16 cellular contexts compared by ENCODE assay signal in genomic region chr10:61825617-61826016, GRCh38.
DNase-seq lines count a peak whose midpoint lies in the region; ATAC-seq and TF ChIP-seq lines count a peak whose summit lies in the region.
"Had no signal": no experiment of that assay in that cellular context is flagged by ENCODE, and none has a peak within 500 bp of the region (broad histone marks: within the 10 kb centered on the region; RNA-seq: fewer than 3 reads in every experiment).

No MANE protein-coding gene starts in this region.

- H2BK120ac ChIP-seq in neuronal stem cell (ENCODE audit: low read depth, low read length): no peak overlapping the region

- H3K9me2 ChIP-seq in OCI-LY7 (ENCODE audit: insufficient read depth, low read length): no peaks in the 10 kb centered on the region

- H2AFZ ChIP-seq in OCI-LY7 (ENCODE audit: low read length) (0 out of 2 replicates have a peak overlapping the region, but pooled peaks have one; percentile 69), neuronal stem cell (ENCODE audit: low read length) (no peak overlapping the region)

- CTCF ChIA-PET in OCI-LY7 (lab: Charles Lee; ENCODE audit: unreplicated experiment): no interaction called here

- H3K9me3 ChIP-seq in OCI-LY7 (ENCODE audit: low read length): no peaks in the 10 kb centered on the region
- no peaks in the 10 kb centered on the region for H3K9me3 ChIP-seq in left lung
- no peaks in the 10 kb centered on the region for H3K9me3 ChIP-seq in neuronal stem cell (replicated peaks in 1 of 2; ENCODE audit: control insufficient read depth in 2 of 2, insufficient read depth in 1 of 2, low read depth in 1 of 2, low read length in 2 of 2)
- H3K9me3 ChIP-seq: BLaER1 treated with 17β-estradiol and CSF1 and Interleukin-3, amounts not matched to agents 10 nM and 100 nM had no signal

- H3K36me3 ChIP-seq in OCI-LY7 (ENCODE audit: insufficient read depth, low read length) (no peaks in the 10 kb centered on the region), left lung (no peaks in the 10 kb centered on the region), brain microvascular endothelial cell (replicated peaks) (no peaks in the 10 kb centered on the region), neuronal stem cell (replicated peaks in 1 of 2; ENCODE audit: control insufficient read depth in 2 of 2, insufficient read depth in 2 of 2, low read length in 2 of 2) (no peaks in the 10 kb centered on the region)
- H3K36me3 ChIP-seq: BLaER1 treated with 17β-estradiol and CSF1 and Interleukin-3, amounts not matched to agents 10 nM and 100 nM had no signal

- no peak overlapping the region for H4K8ac ChIP-seq in neuronal stem cell (ENCODE audit: low read depth, low read length)

- no peak overlapping the region for H2BK5ac ChIP-seq in neuronal stem cell (ENCODE audit: low read length)

- no peaks in the 10 kb centered on the region for H3K27me3 ChIP-seq in left lung
- no peaks in the 10 kb centered on the region for H3K27me3 ChIP-seq in brain microvascular endothelial cell (replicated peaks)
- H3K27me3 ChIP-seq in neuronal stem cell (ENCODE audit: control insufficient read depth in 3 of 3, insufficient read depth in 3 of 3, low read depth in 1 of 3, low read length in 3 of 3): no peaks in the 10 kb centered on the region
- H3K27me3 ChIP-seq: BLaER1 treated with 17β-estradiol and CSF1 and Interleukin-3, amounts not matched to agents 10 nM and 100 nM had no signal

- no peak overlapping the region for H2AK5ac ChIP-seq in neuronal stem cell (ENCODE audit: low read depth, low read length)

- DNase-seq in DMS53 (lab: John Stamatoyannopoulos, UW): peak; percentile 74
- DNase-seq in OCI-LY7 (ENCODE audit: low spot score): no peak
- DNase-seq in left lung: no peak
- no peak for DNase-seq in omental fat pad (ENCODE audit: low spot score)
- DNase-seq in brain microvascular endothelial cell: no peak
- DNase-seq in neuronal stem cell (ENCODE audit: low spot score): no peak
- DNase-seq in HuH-7.5 (ENCODE audit: low spot score): no peak
- DNase-seq: 8988T; ACHN; Calu3; CD4-positive, alpha-beta T cell; DND-41; GDM1; HCEC 1CT had no signal

- H3K4me3 ChIP-seq in OCI-LY7 (ENCODE audit: low read depth, low read length, poor library complexity, severe bottlenecking): no peak overlapping the region
- no peak overlapping the region for H3K4me3 ChIP-seq in left lung
- no peak overlapping the region for H3K4me3 ChIP-seq in brain microvascular endothelial cell (ENCODE audit: low read depth, low read length)
- H3K4me3 ChIP-seq in neuronal stem cell (ENCODE audit: low read length in 2 of 2): no peak overlapping the region
- H3K4me3 ChIP-seq: BLaER1 treated with 17β-estradiol and CSF1 and Interleukin-3, amounts not matched to agents 10 nM and 100 nM had no signal

- H3K9ac ChIP-seq in neuronal stem cell (ENCODE audit: low read depth, low read length, poor library complexity): no peak overlapping the region
- H3K9ac ChIP-seq: BLaER1 treated with 17β-estradiol and CSF1 and Interleukin-3, amounts not matched to agents 10 nM and 100 nM had no signal

- no peak overlapping the region for H2BK12ac ChIP-seq in neuronal stem cell (ENCODE audit: low read length)

- no peak overlapping the region for H3K18ac ChIP-seq in neuronal stem cell (ENCODE audit: low read length)

- in situ Hi-C loops in brain microvascular endothelial cell (cut with HindIII; ENCODE audit: low pct_ligation_motif_present, low sequenced_read_pairs): no loop called here

- TF ChIP-seq CTCF in OCI-LY7 (conservative IDR thresholded peaks at IDR 0.05; ENCODE audit: low read length) (no peak), left lung (IDR thresholded peaks at IDR 0.05) (no peak), omental fat pad (IDR thresholded peaks at IDR 0.05) (no peak), brain microvascular endothelial cell (IDR thresholded peaks at IDR 0.05; ENCODE audit: low read depth, low read length, missing control alignments) (no peak)

- peak; percentile 80 for ATAC-seq in left lung
- peak; percentile 47 for ATAC-seq in omental fat pad (ENCODE audit: low FRiP score)
- no peak for ATAC-seq in HG03442 (IDR thresholded peaks at IDR 0.05; ENCODE audit: unreplicated experiment)

- H3K4me2 ChIP-seq in OCI-LY7 (ENCODE audit: low read length) (no peak overlapping the region), neuronal stem cell (ENCODE audit: insufficient read depth, low read length, poor library complexity, severe bottlenecking) (no peak overlapping the region)
- H3K4me2 ChIP-seq: BLaER1 treated with 17β-estradiol and CSF1 and Interleukin-3, amounts not matched to agents 10 nM and 100 nM had no signal

- H3K23ac ChIP-seq in neuronal stem cell (ENCODE audit: low read depth, low read length, poor library complexity): no peak overlapping the region

- H3K4ac ChIP-seq in neuronal stem cell (ENCODE audit: low read length): no peak overlapping the region

- H3K14ac ChIP-seq in neuronal stem cell (ENCODE audit: low read length): no peak overlapping the region

- H3K27ac ChIP-seq in OCI-LY7 (ENCODE audit: low read depth, low read length, poor library complexity, severe bottlenecking): no peak overlapping the region
- H3K27ac ChIP-seq in left lung: peak overlapping the region; percentile 54 to 67
- no peak overlapping the region for H3K27ac ChIP-seq in brain microvascular endothelial cell
- no peak overlapping the region for H3K27ac ChIP-seq in neuronal stem cell (replicated peaks; ENCODE audit: low read length)
- H3K27ac ChIP-seq: BLaER1 treated with 17β-estradiol and CSF1 and Interleukin-3, amounts not matched to agents 10 nM and 100 nM had no signal

- POLR2A ChIA-PET in OCI-LY7 (lab: Charles Lee): interaction anchor here (0.6 to 1.2 kb wide), 2 partner anchors 11 to 692 kb away, joined by 3 to 5 read pairs; no protein-coding TSS in a partner anchor

- intact Hi-C loops in OCI-LY7 (cut with micrococcal nuclease; ENCODE audit: unreplicated experiment): no loop called here
- intact Hi-C loops in left lung (cut with DNase I): no loop called here

- H2BK15ac ChIP-seq in neuronal stem cell (ENCODE audit: low read length): no peak overlapping the region

- H4K20me1 ChIP-seq in OCI-LY7 (ENCODE audit: insufficient read depth, low read length): no peaks in the 10 kb centered on the region
- H4K20me1 ChIP-seq: BLaER1 treated with 17β-estradiol and CSF1 and Interleukin-3, amounts not matched to agents 10 nM and 100 nM had no signal

- no peaks in the 10 kb centered on the region for H3K79me1 ChIP-seq in neuronal stem cell (ENCODE audit: low read depth, low read length)

- no TSS peak for BruUV-seq in OCI-LY7 (replicated peaks; lab: Mats Ljungman, UMichigan)

- H3K79me2 ChIP-seq in OCI-LY7 (ENCODE audit: insufficient read depth, low read depth, low read length): no peaks in the 10 kb centered on the region

- WGBS in neuronal stem cell (ENCODE audit: extremely low coverage in 2 of 2, insufficient read length in 2 of 2, insufficient replicate concordance in 1 of 2), 2 donors: no CpG with 5 or more reads among the region's 4 CpGs

- H4K91ac ChIP-seq in neuronal stem cell (ENCODE audit: low read depth, low read length, poor library complexity): no peak overlapping the region

- no peaks in the 10 kb centered on the region for H3K4me1 ChIP-seq in OCI-LY7 (ENCODE audit: insufficient read depth, low read length, poor library complexity, severe bottlenecking)
- no peaks in the 10 kb centered on the region for H3K4me1 ChIP-seq in left lung
- peaks cover 0 to 3% of the 10 kb centered on the region in 2 donors for H3K4me1 ChIP-seq in neuronal stem cell (ENCODE audit: control insufficient read depth in 2 of 2, insufficient read depth in 1 of 2, low read depth in 1 of 2, low read length in 2 of 2)

Comparison
In these comparisons a context has a peak if more than half of its experiments do, and no peak if none do; other contexts are left out.
1. H3K27ac ChIP-seq: peak in left lung (2 of 2); none in OCI-LY7 (single experiment), brain microvascular endothelial cell (single experiment) and neuronal stem cell (single experiment).